In genomic region chr10:87632439-87632838, GRCh38 we compare ENCODE assay signal across 8 cellular contexts.
"Had no signal": no experiment of that assay in that cellular context is flagged by ENCODE, and none has a peak within 500 bp of the region (broad histone marks: within the 10 kb centered on the region; RNA-seq: fewer than 3 reads in every experiment).

No MANE protein-coding gene starts in this region.

- ATAC-seq: HCT116 had no signal

- H3K27ac Mint-ChIP-seq: HFFc6 had no signal

- H3K4me3 Mint-ChIP-seq: HFFc6 had no signal

- H2AFZ ChIP-seq: GM23248 had no signal

- H3K9me3 Mint-ChIP-seq: HFFc6 had no signal

- H3K4me3 ChIP-seq: GM23248, HAP-1 had no signal

- DNase-seq: GM23248, GOT3, H7, HFFc6, IMR-90 had no signal

- H3K9ac ChIP-seq: GM23248 had no signal

- H3K27ac ChIP-seq: GM23248, HL-60 had no signal

- H3K36me3 ChIP-seq: HAP-1 had no signal

- H3K9me3 ChIP-seq: HAP-1 had no signal
